In the genomic region with DNA sequence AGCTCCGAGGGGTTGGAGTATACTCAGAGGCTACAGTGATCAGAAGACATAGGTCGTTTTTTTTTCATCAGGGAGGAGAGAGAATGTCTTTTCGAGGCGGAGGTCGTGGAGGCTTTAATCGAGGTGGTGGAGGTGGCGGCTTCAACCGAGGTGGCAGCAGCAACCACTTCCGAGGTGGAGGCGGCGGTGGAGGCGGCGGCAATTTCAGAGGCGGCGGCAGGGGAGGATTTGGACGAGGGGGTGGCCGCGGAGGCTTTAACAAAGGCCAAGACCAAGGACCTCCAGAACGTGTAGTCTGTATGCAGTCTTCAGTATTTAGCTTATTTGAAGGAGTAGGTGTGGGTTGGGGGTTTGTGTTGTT, we compare ENCODE assay signal across 9 cellular contexts. TPM values are rescaled to one million over a fixed set of nuclear protein-coding genes. Genes with fewer than 3 reads are reported as not detected.
A peak's percentile ranks its signal among the peaks of the same experiment; 100 is the strongest.
DNase-seq lines count a peak whose midpoint lies in the region; ATAC-seq and TF ChIP-seq lines count a peak whose summit lies in the region.
"Had no signal": no experiment of that assay in that cellular context is flagged by ENCODE, and none has a peak within 500 bp of the region (broad histone marks: within the 10 kb centered on the region; RNA-seq: fewer than 3 reads in every experiment).

No MANE protein-coding gene starts in this region.

- ATAC-seq in GM19023 (IDR thresholded peaks at IDR 0.05; ENCODE audit: unreplicated experiment): no peak

- intact Hi-C loops in sigmoid colon (cut with DNase I): loop anchor here (2.0 to 10.0 kb wide), 4 partner anchors 255 to 1191 kb away; partner anchors contain the start of genes ELOVL6, MCUB, RPL34 and SEC24B
- intact Hi-C loops in posterior vena cava (cut with DNase I): loop anchor here (5.0 to 10.0 kb wide), 3 partner anchors 114 to 394 kb away; partner anchors contain the start of gene CASP6 (in 1 of the 2)

- TF ChIP-seq CTCF in fibroblast of villous mesenchyme (IDR thresholded peaks at IDR 0.05; ENCODE audit: insufficient read depth, low read depth, low read length): no peak
- no peak for TF ChIP-seq CTCF in sigmoid colon (IDR thresholded peaks at IDR 0.05)

- H3K4me3 ChIP-seq in fibroblast of villous mesenchyme (ENCODE audit: low read depth, low read length) (peak overlapping the region; percentile 93), sigmoid colon (peak overlapping the region; percentile 65 to 83 (median 80))

- peaks cover 0 to 17% (median 14%) of the 10 kb centered on the region in 4 donors for H3K4me1 ChIP-seq in sigmoid colon

- TF ChIP-seq EP300 in sigmoid colon (IDR thresholded peaks at IDR 0.05): no peak

- H3K27me3 ChIP-seq in sigmoid colon: no peaks in the 10 kb centered on the region

- peak overlapping the region; percentile 80 to 91 (median 86) for H3K27ac ChIP-seq in sigmoid colon

- TF ChIP-seq POLR2A in sigmoid colon (IDR thresholded peaks at IDR 0.05): no peak

- peaks cover 0 to 20% (median 2%) of the 10 kb centered on the region in 4 donors for H3K36me3 ChIP-seq in sigmoid colon

- DNase-seq in NK-92 treated with Interleukin-12 subunit alpha and Interleukin-12 subunit beta, amount 100 ng/mL, for 24 hours (lab: John Stamatoyannopoulos, UW): peak; percentile 21
- no peak for DNase-seq in NK-92 (lab: John Stamatoyannopoulos, UW; ENCODE audit: unreplicated experiment)
- peak; percentile 34 for DNase-seq in activated T-cell treated with anti-CD3 and anti-CD28 coated beads for 48 hours (ENCODE audit: low read depth)
- DNase-seq in fibroblast of villous mesenchyme (ENCODE audit: low read depth): no peak
- no peak for DNase-seq in sigmoid colon
- DNase-seq in posterior vena cava (ENCODE audit: low spot score): no peak
- DNase-seq in globus pallidus (ENCODE audit: low spot score): no peak

- H3K9me3 ChIP-seq in sigmoid colon: no peaks in the 10 kb centered on the region

- WGBS in sigmoid colon, 2 donors: 0 to 1% methylated on average over 19 of the region's 19 CpGs

RNA-seq across cellular contexts. Expression of gene GAR1, which starts 0.5 kb away (rescaled TPM):
- total RNA-seq in fibroblast of villous mesenchyme (4.5 and 5.2 TPM in 2 replicates), sigmoid colon (1 to 10 TPM; 4.4 to 8.6 (median 5.4) TPM), posterior vena cava (10 to 100 TPM in 1 of 2 donors, 1 to 10 TPM in 1; 9.4 to 14.6 TPM)
- polyA plus RNA-seq in sigmoid colon: 10 to 100 TPM; 21.3 to 37.4 (median 27.0) TPM

RNA-seq across cellular contexts. Expression of gene RRH, which starts 11.7 kb away (rescaled TPM):
- total RNA-seq in fibroblast of villous mesenchyme (0.32 TPM in 1 of 2 replicates, not detected in the other), sigmoid colon (not detected), posterior vena cava (under 1 TPM; 0.19 to 0.28 TPM)
- not detected for polyA plus RNA-seq in sigmoid colon
- total RNA-seq: Daoy had no signal

RNA-seq across cellular contexts. Expression of gene CFI, which starts 14.3 kb away (rescaled TPM):
- total RNA-seq in fibroblast of villous mesenchyme (17.3 and 18.4 TPM in 2 replicates), sigmoid colon (10 to 100 TPM in 2 of 4 donors, 1 to 10 TPM in 2; 4.3 to 14.4 (median 9.0) TPM), posterior vena cava (10 to 100 TPM; 21.1 to 33.9 TPM)
- polyA plus RNA-seq in sigmoid colon: 1 to 10 TPM; 1.2 to 8.7 (median 1.2) TPM

RNA-seq across cellular contexts. Expression of gene LRIT3, which starts 31.8 kb away (rescaled TPM):
- total RNA-seq in fibroblast of villous mesenchyme (under 0.01 TPM in 1 of 2 replicates, not detected in the other), sigmoid colon (under 1 TPM in 3 of 4 donors, not detected in 1; 0.28 to 0.41 (median 0.33) TPM), posterior vena cava (under 1 TPM; 0.09 to 0.14 TPM)
- under 1 TPM in 1 of 3 donors, not detected in 2; 0.10 TPM for polyA plus RNA-seq in sigmoid colon
- total RNA-seq: Daoy had no signal

Comparison
In these comparisons a context has a peak if more than half of its experiments do, and no peak if none do; other contexts are left out.
1. DNase-seq: peak in NK-92 treated with Interleukin-12 subunit alpha and Interleukin-12 subunit beta, amount 100 ng/mL, for 24 hours (single experiment) and activated T-cell treated with anti-CD3 and anti-CD28 coated beads for 48 hours (single experiment); none in NK-92 (single experiment), fibroblast of villous mesenchyme (single experiment), sigmoid colon (single experiment), posterior vena cava (single experiment) and globus pallidus (single experiment).